Comparison of ENCODE assay signal across 17 cellular contexts in the genomic region with DNA sequence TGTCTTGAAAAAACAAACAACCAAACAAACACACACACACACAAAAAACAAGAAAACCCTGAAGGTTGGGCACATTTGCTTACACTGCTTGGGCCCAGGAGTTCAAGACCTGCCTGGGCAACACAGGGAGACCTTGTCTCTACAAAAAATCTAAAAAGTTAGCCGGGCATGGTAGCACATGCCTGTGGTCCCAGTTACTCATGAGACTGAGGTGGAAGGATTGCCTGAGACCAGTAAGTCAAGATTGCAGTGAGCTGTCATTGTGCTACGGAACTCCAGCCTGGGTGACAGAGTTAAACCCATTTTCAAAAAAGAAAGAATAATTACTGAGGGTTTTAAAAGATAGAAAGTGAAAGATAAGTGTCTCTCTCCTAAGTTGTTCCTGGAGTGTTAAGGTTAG.
"Had no signal": no experiment of that assay in that cellular context is flagged by ENCODE, and none has a peak within 500 bp of the region (broad histone marks: within the 10 kb centered on the region; RNA-seq: fewer than 3 reads in every experiment).

No MANE protein-coding gene starts in this region.

- H3K9me3 Mint-ChIP-seq: activated CD4-positive, alpha-beta T cell treated with anti-CD3 and anti-CD28 coated beads, Interleukin-2, amount 10 ng/mL, durations not matched to agents 7 days and 5 days; natural killer cell treated with Interleukin-12 subunit alpha and Interleukin-12 subunit beta and Interleukin-15 and Interleukin-18, amount 100 ng/mL, for 72 hours; type B pancreatic cell had no signal

- ATAC-seq: activated naive CD8-positive, alpha-beta T cell treated with anti-CD3 and anti-CD28 coated beads, Interleukin-2, amount 50 U/mL, for 24 hours; heart right ventricle; left lung; natural killer cell treated with Interleukin-12 subunit alpha and Interleukin-12 subunit beta and Interleukin-15 and Interleukin-18, amount 100 ng/mL, for 72 hours; right cardiac atrium; stimulated activated naive CD8-positive, alpha-beta T cell treated with anti-CD3 and anti-CD28 coated beads, Interleukin-15, Interleukin-2, amounts not matched to agents 100 U/mL and 50 U/mL, for 24 hours had no signal

- H3K36me3 Mint-ChIP-seq: natural killer cell treated with Interleukin-12 subunit alpha and Interleukin-12 subunit beta and Interleukin-15 and Interleukin-18, amount 100 ng/mL, for 72 hours had no signal

- H3K27me3 ChIP-seq: ascending aorta, heart right ventricle, left lung had no signal

- H3K27me3 Mint-ChIP-seq: activated CD4-positive, alpha-beta T cell treated with anti-CD3 and anti-CD28 coated beads, Interleukin-2, amount 10 ng/mL, durations not matched to agents 7 days and 5 days; activated naive CD8-positive, alpha-beta T cell treated with anti-CD3 and anti-CD28 coated beads, Interleukin-2, amount 50 U/mL, for 24 hours; natural killer cell treated with Interleukin-12 subunit alpha and Interleukin-12 subunit beta and Interleukin-15 and Interleukin-18, amount 100 ng/mL, for 72 hours; type B pancreatic cell had no signal

- H3K9me3 ChIP-seq: ascending aorta, left lung had no signal

- H3K4me3 Mint-ChIP-seq: activated CD4-positive, alpha-beta T cell treated with anti-CD3 and anti-CD28 coated beads, Interleukin-2, amount 10 ng/mL, durations not matched to agents 7 days and 5 days; activated naive CD8-positive, alpha-beta T cell treated with anti-CD3 and anti-CD28 coated beads, Interleukin-2, amount 50 U/mL, for 24 hours; natural killer cell treated with Interleukin-12 subunit alpha and Interleukin-12 subunit beta and Interleukin-15 and Interleukin-18, amount 100 ng/mL, for 72 hours; type B pancreatic cell had no signal

- DNase-seq: activated CD4-positive, alpha-beta T cell treated with anti-CD3 and anti-CD28 coated beads, Interleukin-2, amount 10 ng/mL, durations not matched to agents 7 days and 5 days; activated naive CD4-positive, alpha-beta T cell; activated naive CD8-positive, alpha-beta T cell treated with anti-CD3 and anti-CD28 coated beads, Interleukin-2, amount 50 U/mL, for 24 hours; activated T-cell treated with anti-CD3 and anti-CD28 coated beads for 4 hours; caudate nucleus; foreskin melanocyte; heart right ventricle; left lung; mesenchymal stem cell; right cardiac atrium; small intestine; stimulated activated CD4-positive, alpha-beta T cell treated with anti-CD3 and anti-CD28 coated beads, Interleukin-4, amount 100 ng/mL, for 4 hours; stimulated activated CD8-positive, alpha-beta memory T cell treated with anti-CD3 and anti-CD28 coated beads, Interleukin-4, amount 100 ng/mL, for 48 hours; stimulated activated naive CD8-positive, alpha-beta T cell treated with anti-CD3 and anti-CD28 coated beads, Interleukin-15, Interleukin-2, amounts not matched to agents 100 U/mL and 50 U/mL, for 24 hours had no signal

- H3K4me1 Mint-ChIP-seq: activated CD4-positive, alpha-beta T cell treated with anti-CD3 and anti-CD28 coated beads, Interleukin-2, amount 10 ng/mL, durations not matched to agents 7 days and 5 days; activated naive CD8-positive, alpha-beta T cell treated with anti-CD3 and anti-CD28 coated beads, Interleukin-2, amount 50 U/mL, for 24 hours had no signal

- H3K27ac ChIP-seq: ascending aorta, heart right ventricle, left lung had no signal

- H3K27ac Mint-ChIP-seq: activated CD4-positive, alpha-beta T cell treated with anti-CD3 and anti-CD28 coated beads, Interleukin-2, amount 10 ng/mL, durations not matched to agents 7 days and 5 days; activated naive CD8-positive, alpha-beta T cell treated with anti-CD3 and anti-CD28 coated beads, Interleukin-2, amount 50 U/mL, for 24 hours; natural killer cell treated with Interleukin-12 subunit alpha and Interleukin-12 subunit beta and Interleukin-15 and Interleukin-18, amount 100 ng/mL, for 72 hours; type B pancreatic cell had no signal

- H3K4me3 ChIP-seq: ascending aorta, heart right ventricle, left lung had no signal

- H3K4me1 ChIP-seq: ascending aorta, heart right ventricle, left lung had no signal

- H3K36me3 ChIP-seq: ascending aorta, heart right ventricle, left lung had no signal
